24 cellular contexts compared by ENCODE assay signal in the genomic region with DNA sequence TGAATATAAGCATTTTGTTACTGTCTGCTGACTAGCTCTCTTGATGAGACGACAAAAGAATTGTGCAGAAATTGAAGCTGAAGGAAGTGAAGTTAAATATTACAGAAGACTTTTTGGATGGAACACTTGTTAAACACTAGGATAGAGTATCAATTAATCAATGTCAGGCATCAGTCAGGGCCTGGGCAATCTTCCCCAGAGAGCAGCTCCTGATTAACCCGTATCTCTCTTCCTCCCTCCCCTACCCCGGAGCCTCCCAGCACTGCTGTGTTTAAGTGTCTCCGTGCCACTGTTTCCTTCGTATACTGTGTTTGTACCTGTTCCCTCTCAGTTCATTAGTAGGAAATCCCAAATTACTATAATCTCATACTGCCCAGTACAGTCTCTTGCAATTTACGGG.
A peak's percentile ranks its signal among the peaks of the same experiment; 100 is the strongest.
DNase-seq lines count a peak whose midpoint lies in the region; ATAC-seq and TF ChIP-seq lines count a peak whose summit lies in the region.
"Had no signal": no experiment of that assay in that cellular context is flagged by ENCODE, and none has a peak within 500 bp of the region (broad histone marks: within the 10 kb centered on the region; RNA-seq: fewer than 3 reads in every experiment).

No MANE protein-coding gene starts in this region.

- no peak overlapping the region for H3K27ac ChIP-seq in aorta (ENCODE audit: low read depth in 1 of 2, low read length in 2 of 2)
- H3K27ac ChIP-seq: 22Rv1, KMS-11 had no signal

- H3K9me3 ChIP-seq in aorta (ENCODE audit: control insufficient read depth, low read length), result no peaks in the 10 kb centered on the region

- no peaks in the 10 kb centered on the region for H3K27me3 Mint-ChIP-seq in activated naive CD4-positive, alpha-beta T cell treated with anti-CD3 and anti-CD28 coated beads for 36 hours (ENCODE audit: low read depth)
- H3K27me3 Mint-ChIP-seq: B cell had no signal

- 63 to 71% methylated on average over 6 of the region's 6 CpGs for WGBS in aorta, 2 donors

- H3K27ac Mint-ChIP-seq in activated naive CD4-positive, alpha-beta T cell treated with anti-CD3 and anti-CD28 coated beads for 36 hours, result no peak overlapping the region
- H3K27ac Mint-ChIP-seq: B cell; CD14-positive monocyte; CD8-positive, alpha-beta memory T cell had no signal

- peak; percentile 52 for ATAC-seq in aorta (ENCODE audit: low FRiP score)
- ATAC-seq: HCT116, PC-3 had no signal

- H3K4me3 Mint-ChIP-seq in activated naive CD4-positive, alpha-beta T cell treated with anti-CD3 and anti-CD28 coated beads for 36 hours, result no peak overlapping the region
- H3K4me3 Mint-ChIP-seq: B cell; CD14-positive monocyte; CD8-positive, alpha-beta memory T cell had no signal

- H3K4me3 ChIP-seq in aorta (ENCODE audit: low read length in 2 of 2) (no peak overlapping the region), foreskin fibroblast (ENCODE audit: low read depth in 1 of 2, low read length in 2 of 2) (no peak overlapping the region)

- DNase-seq in NCI-H1417 (lab: John Stamatoyannopoulos, UW) (peak in 2 of 3 experiments; percentile 58 to 75), NCI-H1417 treated with DMSO at 0.1 percent for 48 hours (lab: John Stamatoyannopoulos, UW) (no peak), SK-N-DZ (ENCODE audit: low spot score) (peak; percentile 11), iPS-NIHi7 (ENCODE audit: extremely low spot score) (peak; percentile 12), aorta (no peak), foreskin fibroblast (no peak)
- no peak for DNase-seq in activated naive CD4-positive, alpha-beta T cell treated with anti-CD3 and anti-CD28 coated beads for 36 hours
- DNase-seq: CD8-positive, alpha-beta memory T cell; DMS 273 treated with DMSO at 0.1 percent for 48 hours; DMS79; EL; GF-D8; IMR-90; MM.1S; NCI-H187; NCI-H2081 treated with DMSO at 0.1 percent for 48 hours; NCI-H446; NCI-H524 treated with DMSO at 0.1 percent for 48 hours; PC-3 had no signal

- CTCF ChIA-PET in activated naive CD4-positive, alpha-beta T cell treated with anti-CD3 and anti-CD28 coated beads for 36 hours (lab: Charles Lee), result no interaction called here

- no peaks in the 10 kb centered on the region for H3K9me3 Mint-ChIP-seq in activated naive CD4-positive, alpha-beta T cell treated with anti-CD3 and anti-CD28 coated beads for 36 hours

- H3K4me1 Mint-ChIP-seq in activated naive CD4-positive, alpha-beta T cell treated with anti-CD3 and anti-CD28 coated beads for 36 hours (ENCODE audit: low read depth), result no peaks in the 10 kb centered on the region
- H3K4me1 Mint-ChIP-seq: B cell; CD14-positive monocyte; CD8-positive, alpha-beta memory T cell had no signal

- H3K4me1 ChIP-seq in aorta (ENCODE audit: control insufficient read depth in 1 of 2, insufficient read depth in 2 of 2, low read length in 2 of 2), result no peaks in the 10 kb centered on the region

- intact Hi-C loops in aorta (cut with DNase I), result no loop called here
- intact Hi-C loops in activated naive CD4-positive, alpha-beta T cell treated with anti-CD3 and anti-CD28 coated beads for 36 hours (cut with micrococcal nuclease), result no loop called here

- no peaks in the 10 kb centered on the region for H3K36me3 Mint-ChIP-seq in activated naive CD4-positive, alpha-beta T cell treated with anti-CD3 and anti-CD28 coated beads for 36 hours (ENCODE audit: low read depth)
- H3K36me3 Mint-ChIP-seq: CD14-positive monocyte; CD8-positive, alpha-beta memory T cell had no signal

- no peaks in the 10 kb centered on the region for H3K36me3 ChIP-seq in aorta (ENCODE audit: control insufficient read depth in 1 of 2, insufficient read depth in 2 of 2, low read length in 1 of 2)

- no peak for TF ChIP-seq CTCF in foreskin fibroblast (IDR thresholded peaks at IDR 0.05; ENCODE audit: low read depth, low read length)

- no peaks in the 10 kb centered on the region for H3K27me3 ChIP-seq in aorta (ENCODE audit: control insufficient read depth in 1 of 2, insufficient read depth in 2 of 2, low read length in 1 of 2)

Comparison
In these comparisons a context has a peak if more than half of its experiments do, and no peak if none do; other contexts are left out.
1. DNase-seq: peak in NCI-H1417 (2 of 3), SK-N-DZ (single experiment) and iPS-NIHi7 (single experiment); none in NCI-H1417 treated with DMSO at 0.1 percent for 48 hours (single experiment), aorta (0 of 2), activated naive CD4-positive, alpha-beta T cell treated with anti-CD3 and anti-CD28 coated beads for 36 hours (single experiment) and foreskin fibroblast (0 of 2).